ENCODE assay signal across 8 cellular contexts in the genomic region with DNA sequence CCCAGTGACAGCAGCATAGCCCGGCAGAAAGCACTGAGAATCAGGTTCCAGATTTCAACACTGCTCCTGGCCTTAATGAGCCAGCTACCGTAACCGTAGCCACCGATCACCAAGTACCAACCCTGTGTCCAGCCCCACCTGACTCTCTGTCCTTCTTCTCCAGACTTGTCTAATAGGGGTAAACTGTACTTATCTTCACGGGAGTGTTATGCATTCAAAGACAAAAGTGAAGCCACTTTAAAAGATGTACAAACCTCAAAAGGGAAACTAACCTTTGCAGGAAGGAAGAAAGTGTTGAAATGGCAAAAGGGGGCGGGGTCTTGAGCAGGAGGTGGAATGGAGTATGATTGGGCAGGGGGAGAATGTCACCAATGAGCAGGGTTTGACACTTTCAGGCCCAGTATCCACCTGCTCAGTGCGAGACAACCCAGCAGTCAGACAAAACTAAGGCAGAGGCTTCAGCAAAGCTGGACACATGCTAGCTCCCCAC.
DNase-seq lines count a peak whose midpoint lies in the region; ATAC-seq and TF ChIP-seq lines count a peak whose summit lies in the region.

No MANE protein-coding gene starts in this region.

- POLR2A ChIA-PET in activated B cell treated with CpG ODN at 0.5 μM for 24 hours (lab: Charles Lee), result interaction anchor here (0.6 to 2.9 kb wide), 8 partner anchors 9 to 226 kb away, joined by 3 to 9 read pairs (median 4); no protein-coding TSS in a partner anchor

- no peak overlapping the region for H3K18ac ChIP-seq in neuronal stem cell (ENCODE audit: low read length)

- no peak overlapping the region for H2AK5ac ChIP-seq in neuronal stem cell (ENCODE audit: low read depth, low read length)

- H3K9me3 Mint-ChIP-seq in activated B cell treated with CpG ODN at 0.5 μM for 24 hours, result no peaks in the 10 kb centered on the region

- peak overlapping the region; percentile 80 for H3K27ac Mint-ChIP-seq in activated B cell treated with CpG ODN at 0.5 μM for 24 hours

- H3K79me1 ChIP-seq in neuronal stem cell (ENCODE audit: low read depth, low read length), result no peaks in the 10 kb centered on the region

- ATAC-seq in HG02870 (IDR thresholded peaks at IDR 0.05; ENCODE audit: unreplicated experiment) (peak; percentile 65), activated B cell treated with CpG ODN at 0.5 μM for 24 hours (ENCODE audit: low read depth) (peak; percentile 82), HG03469 (IDR thresholded peaks at IDR 0.05; ENCODE audit: unreplicated experiment) (no peak)

- H3K27ac ChIP-seq in DOHH2 (ENCODE audit: low read depth, low read length), result no peak overlapping the region
- no peak overlapping the region for H3K27ac ChIP-seq in neuronal stem cell (replicated peaks; ENCODE audit: low read length)

- H3K36me3 Mint-ChIP-seq in activated B cell treated with CpG ODN at 0.5 μM for 24 hours (ENCODE audit: low read depth), result peaks cover 3% of the 10 kb centered on the region

- H3K4me3 ChIP-seq in DOHH2 (ENCODE audit: low read length) (peak overlapping the region; percentile 55), neuronal stem cell (ENCODE audit: low read length in 2 of 2) (no peak overlapping the region)

- H3K4me1 ChIP-seq in DOHH2 (ENCODE audit: control insufficient read depth, low read length) (peaks cover 44% of the 10 kb centered on the region), neuronal stem cell (ENCODE audit: control insufficient read depth in 2 of 2, insufficient read depth in 1 of 2, low read depth in 1 of 2, low read length in 2 of 2) (peaks cover 0 to 2% of the 10 kb centered on the region in 2 donors)

- H3K79me2 ChIP-seq in DOHH2 (ENCODE audit: control insufficient read depth, low read length), result no peaks in the 10 kb centered on the region

- no peak overlapping the region for H2BK120ac ChIP-seq in neuronal stem cell (ENCODE audit: low read depth, low read length)

- H3K9me3 ChIP-seq in DOHH2 (ENCODE audit: control insufficient read depth, insufficient read depth, low read length) (no peaks in the 10 kb centered on the region), neuronal stem cell (replicated peaks in 1 of 2; ENCODE audit: control insufficient read depth in 2 of 2, insufficient read depth in 1 of 2, low read depth in 1 of 2, low read length in 2 of 2) (no peaks in the 10 kb centered on the region)

- no peak for DNase-seq in activated B cell treated with CpG ODN at 0.5 μM for 24 hours
- peak; percentile 53 for DNase-seq in germinal center (ENCODE audit: low spot score)
- DNase-seq in stimulated activated naive CD4-positive, alpha-beta T cell treated with Interleukin-2 at 50 U/mL for 16 hours (lab: John Stamatoyannopoulos, UW), result peak; percentile 70
- no peak for DNase-seq in neuronal stem cell (ENCODE audit: low spot score)
- DNase-seq in kidney tubule cell (ENCODE audit: low spot score), result no peak

- H4K91ac ChIP-seq in neuronal stem cell (ENCODE audit: low read depth, low read length, poor library complexity), result no peak overlapping the region

- H3K23ac ChIP-seq in neuronal stem cell (ENCODE audit: low read depth, low read length, poor library complexity), result no peak overlapping the region

- H3K14ac ChIP-seq in neuronal stem cell (ENCODE audit: low read length), result no peak overlapping the region

- H2AFZ ChIP-seq in neuronal stem cell (ENCODE audit: low read length), result no peak overlapping the region

- H2BK15ac ChIP-seq in neuronal stem cell (ENCODE audit: low read length), result no peak overlapping the region

- H2BK5ac ChIP-seq in neuronal stem cell (ENCODE audit: low read length), result no peak overlapping the region

- H3K4me3 Mint-ChIP-seq in activated B cell treated with CpG ODN at 0.5 μM for 24 hours, result peak overlapping the region; percentile 78

- CTCF ChIA-PET in activated B cell treated with CpG ODN at 0.5 μM for 24 hours (lab: Charles Lee), result interaction anchor here (1.0 to 2.9 kb wide), 2 partner anchors 16 to 301 kb away, joined by 3 to 8 read pairs; no protein-coding TSS in a partner anchor

- H3K36me3 ChIP-seq in DOHH2 (ENCODE audit: control insufficient read depth, low read length), result no peaks in the 10 kb centered on the region
- H3K36me3 ChIP-seq in neuronal stem cell (replicated peaks in 1 of 2; ENCODE audit: control insufficient read depth in 2 of 2, insufficient read depth in 2 of 2, low read length in 2 of 2), result no peaks in the 10 kb centered on the region

- no peaks in the 10 kb centered on the region for H3K9me2 ChIP-seq in DOHH2 (replicated peaks; ENCODE audit: control insufficient read depth, low read length)

- H3K27me3 ChIP-seq in DOHH2 (ENCODE audit: control insufficient read depth, low read length) (no peaks in the 10 kb centered on the region), neuronal stem cell (ENCODE audit: control insufficient read depth in 3 of 3, insufficient read depth in 3 of 3, low read depth in 1 of 3, low read length in 3 of 3) (no peaks in the 10 kb centered on the region)

- no peak overlapping the region for H3K4ac ChIP-seq in neuronal stem cell (ENCODE audit: low read length)

- H3K4me2 ChIP-seq in DOHH2 (ENCODE audit: low read length) (peak overlapping the region; percentile 71), neuronal stem cell (ENCODE audit: insufficient read depth, low read length, poor library complexity, severe bottlenecking) (no peak overlapping the region)

- peaks cover 85% of the 10 kb centered on the region for H3K4me1 Mint-ChIP-seq in activated B cell treated with CpG ODN at 0.5 μM for 24 hours

- no peak overlapping the region for H2BK12ac ChIP-seq in neuronal stem cell (ENCODE audit: low read length)

- peaks cover 3% of the 10 kb centered on the region; the same call in 1 of the 2 replicates for H3F3A ChIP-seq in DOHH2 (ENCODE audit: control insufficient read depth, insufficient read depth)

- intact Hi-C loops in activated B cell treated with CpG ODN at 0.5 μM for 24 hours (cut with micrococcal nuclease), result loop anchor here (1.0 to 5.0 kb wide), 4 partner anchors 9 to 109 kb away; no protein-coding TSS in a partner anchor

- TF ChIP-seq CTCF in DOHH2 (IDR thresholded peaks at IDR 0.05; ENCODE audit: low read depth, low read length, poor library complexity, severe bottlenecking) (no peak), activated B cell treated with CpG ODN at 0.5 μM for 24 hours (IDR thresholded peaks at IDR 0.05) (no peak)

- H4K8ac ChIP-seq in neuronal stem cell (ENCODE audit: low read depth, low read length), result no peak overlapping the region

- no peaks in the 10 kb centered on the region for H3K27me3 Mint-ChIP-seq in activated B cell treated with CpG ODN at 0.5 μM for 24 hours

- no peaks in the 10 kb centered on the region for H4K20me1 ChIP-seq in DOHH2 (ENCODE audit: control insufficient read depth, insufficient read depth, low read depth, low read length)

- H3K9ac ChIP-seq in neuronal stem cell (ENCODE audit: low read depth, low read length, poor library complexity), result no peak overlapping the region

- no CpG with 5 or more reads among the region's 7 CpGs for WGBS in neuronal stem cell (ENCODE audit: extremely low coverage in 2 of 2, insufficient read length in 2 of 2, insufficient replicate concordance in 1 of 2), 2 donors

Comparison
In these comparisons a context has a peak if more than half of its experiments do, and no peak if none do; other contexts are left out.
1. DNase-seq: peak in germinal center (single experiment) and stimulated activated naive CD4-positive, alpha-beta T cell treated with Interleukin-2 at 50 U/mL for 16 hours (single experiment); none in activated B cell treated with CpG ODN at 0.5 μM for 24 hours (single experiment), neuronal stem cell (single experiment) and kidney tubule cell (single experiment).